10 cellular contexts compared by ENCODE assay signal in genomic region chr3:48696156-48696555, GRCh38. TPM values are rescaled to one million over a fixed set of nuclear protein-coding genes. Genes with fewer than 3 reads are reported as not detected.
DNase-seq lines count a peak whose midpoint lies in the region; ATAC-seq and TF ChIP-seq lines count a peak whose summit lies in the region.
"Had no signal": no experiment of that assay in that cellular context is flagged by ENCODE, and none has a peak within 500 bp of the region (broad histone marks: within the 10 kb centered on the region; RNA-seq: fewer than 3 reads in every experiment).

No MANE protein-coding gene starts in this region.

- TF ChIP-seq POLR2A in esophagus muscularis mucosa (IDR thresholded peaks at IDR 0.05; ENCODE audit: low read depth): no peak

- no peak overlapping the region for H3K27ac ChIP-seq in CD4-positive, CD25-positive, alpha-beta regulatory T cell (ENCODE audit: insufficient read depth, low read length, poor library complexity, severe bottlenecking)
- H3K27ac ChIP-seq in RWPE1 (peak overlapping the region; percentile 96), esophagus muscularis mucosa (replicated peaks in 1 of 4) (peak overlapping the region in 3 of 4 donors; percentile 79 to 87 (median 86)), parathyroid adenoma (peak overlapping the region; percentile 9)

- no peak for DNase-seq in CD4-positive, CD25-positive, alpha-beta regulatory T cell
- DNase-seq in RWPE1 (ENCODE audit: low spot score) (no peak), esophagus muscularis mucosa (ENCODE audit: extremely low spot score) (no peak), NCI-H526 treated with DMSO at 0.1 percent for 48 hours (lab: John Stamatoyannopoulos, UW) (no peak), SIG-M5 (lab: John Stamatoyannopoulos, UW) (no peak), COLO829 (ENCODE audit: low spot score) (no peak)
- no peak for DNase-seq in activated CD4-positive, alpha-beta T cell treated with anti-CD3 and anti-CD28 coated beads, Interleukin-2, amount 10 ng/mL, durations not matched to agents 24 days and 14 days
- DNase-seq: stimulated activated CD8-positive, alpha-beta memory T cell treated with anti-CD3 and anti-CD28 coated beads, Interleukin-4, amount 100 ng/mL, for 48 hours had no signal

- POLR2A ChIA-PET in RWPE1 (lab: Yijun Ruan, JAX; ENCODE audit: low non-redundant PET): no interaction called here

- TF ChIP-seq CTCF in RWPE1 (conservative IDR thresholded peaks at IDR 0.05; ENCODE audit: low read depth) (no peak), esophagus muscularis mucosa (IDR thresholded peaks at IDR 0.05) (no peak), parathyroid adenoma (IDR thresholded peaks at IDR 0.05) (no peak)

- peaks cover 0 to 2% (median 0%) of the 10 kb centered on the region in 7 donors for H3K9me3 Mint-ChIP-seq in CD4-positive, CD25-positive, alpha-beta regulatory T cell
- H3K9me3 Mint-ChIP-seq in activated CD4-positive, alpha-beta T cell treated with anti-CD3 and anti-CD28 coated beads, Interleukin-2, amount 10 ng/mL, durations not matched to agents 24 days and 14 days: no peaks in the 10 kb centered on the region

- H3K4me1 Mint-ChIP-seq in CD4-positive, CD25-positive, alpha-beta regulatory T cell: peaks cover 17 to 45% (median 20%) of the 10 kb centered on the region in 4 donors
- peaks cover 8% of the 10 kb centered on the region for H3K4me1 Mint-ChIP-seq in activated CD4-positive, alpha-beta T cell treated with anti-CD3 and anti-CD28 coated beads, Interleukin-2, amount 10 ng/mL, durations not matched to agents 24 days and 14 days

- no peaks in the 10 kb centered on the region for H3K27me3 ChIP-seq in CD4-positive, CD25-positive, alpha-beta regulatory T cell (ENCODE audit: control insufficient read depth, insufficient read depth, low read length)
- H3K27me3 ChIP-seq in esophagus muscularis mucosa (no peaks in the 10 kb centered on the region), parathyroid adenoma (ENCODE audit: control insufficient read depth, insufficient read depth, low read length) (no peaks in the 10 kb centered on the region)

- peaks cover 57% of the 10 kb centered on the region for H3K36me3 ChIP-seq in CD4-positive, CD25-positive, alpha-beta regulatory T cell (ENCODE audit: control insufficient read depth, insufficient read depth, low read length)
- H3K36me3 ChIP-seq in esophagus muscularis mucosa: peaks cover 24 to 71% (median 61%) of the 10 kb centered on the region in 4 donors
- H3K36me3 ChIP-seq in parathyroid adenoma (ENCODE audit: control insufficient read depth, insufficient read depth, low read length): no peaks in the 10 kb centered on the region

- no peak for ATAC-seq in CD4-positive, CD25-positive, alpha-beta regulatory T cell (ENCODE audit: low read depth in 2 of 2)

- H3K9ac ChIP-seq in parathyroid adenoma: no peak overlapping the region

- no peak overlapping the region for H2AFZ ChIP-seq in parathyroid adenoma

- no peaks in the 10 kb centered on the region for H3K9me3 ChIP-seq in CD4-positive, CD25-positive, alpha-beta regulatory T cell (ENCODE audit: control insufficient read depth in 2 of 2, low read length in 2 of 2)
- H3K9me3 ChIP-seq in esophagus muscularis mucosa: no peaks in the 10 kb centered on the region
- H3K9me3 ChIP-seq in parathyroid adenoma (ENCODE audit: control insufficient read depth, low read length): no peaks in the 10 kb centered on the region

- H3K4me3 Mint-ChIP-seq in CD4-positive, CD25-positive, alpha-beta regulatory T cell: peak overlapping the region in 1 of 4 donors; percentile 41
- no peak overlapping the region for H3K4me3 Mint-ChIP-seq in activated CD4-positive, alpha-beta T cell treated with anti-CD3 and anti-CD28 coated beads, Interleukin-2, amount 10 ng/mL, durations not matched to agents 24 days and 14 days

- WGBS in esophagus muscularis mucosa: 94% methylated on average over 5 of the region's 5 CpGs

- H3K36me3 Mint-ChIP-seq in CD4-positive, CD25-positive, alpha-beta regulatory T cell: peaks cover 21% of the 10 kb centered on the region
- peaks cover 42% of the 10 kb centered on the region for H3K36me3 Mint-ChIP-seq in activated CD4-positive, alpha-beta T cell treated with anti-CD3 and anti-CD28 coated beads, Interleukin-2, amount 10 ng/mL, durations not matched to agents 24 days and 14 days (ENCODE audit: low read depth)

- no peaks in the 10 kb centered on the region for H3K27me3 Mint-ChIP-seq in CD4-positive, CD25-positive, alpha-beta regulatory T cell
- H3K27me3 Mint-ChIP-seq in activated CD4-positive, alpha-beta T cell treated with anti-CD3 and anti-CD28 coated beads, Interleukin-2, amount 10 ng/mL, durations not matched to agents 24 days and 14 days: no peaks in the 10 kb centered on the region

- peaks cover 57% of the 10 kb centered on the region for H3K79me2 ChIP-seq in parathyroid adenoma

- H3K4me2 ChIP-seq in parathyroid adenoma (ENCODE audit: low read length): no peak overlapping the region

- H3K4me3 ChIP-seq in CD4-positive, CD25-positive, alpha-beta regulatory T cell (ENCODE audit: low read depth, low read length): no peak overlapping the region
- H3K4me3 ChIP-seq in esophagus muscularis mucosa (no peak overlapping the region), parathyroid adenoma (ENCODE audit: low read depth, low read length) (no peak overlapping the region)
- H3K4me3 ChIP-seq: lung had no signal

- peaks cover 8% of the 10 kb centered on the region for H3K4me1 ChIP-seq in CD4-positive, CD25-positive, alpha-beta regulatory T cell (ENCODE audit: control insufficient read depth, insufficient read depth, low read length, poor library complexity, severe bottlenecking)
- H3K4me1 ChIP-seq in esophagus muscularis mucosa (peaks cover 42 to 66% (median 49%) of the 10 kb centered on the region in 4 donors), parathyroid adenoma (peaks cover 13% of the 10 kb centered on the region)

- TF ChIP-seq EP300 in esophagus muscularis mucosa (IDR thresholded peaks at IDR 0.05): no peak

- CTCF ChIA-PET in RWPE1 (lab: Yijun Ruan, JAX): no interaction called here

- intact Hi-C loops in esophagus muscularis mucosa (cut with DNase I): no loop called here
- intact Hi-C loops in activated CD4-positive, alpha-beta T cell treated with anti-CD3 and anti-CD28 coated beads, Interleukin-2, amount 10 ng/mL, durations not matched to agents 24 days and 14 days (cut with micrococcal nuclease): no loop called here

- peak overlapping the region in 2 of 3 donors; percentile 67 to 83 for H3K27ac Mint-ChIP-seq in CD4-positive, CD25-positive, alpha-beta regulatory T cell
- H3K27ac Mint-ChIP-seq in activated CD4-positive, alpha-beta T cell treated with anti-CD3 and anti-CD28 coated beads, Interleukin-2, amount 10 ng/mL, durations not matched to agents 24 days and 14 days: no peak overlapping the region

RNA-seq across cellular contexts. Expression of gene NCKIPSD, which starts 10.4 kb away (rescaled TPM):
- 19.2 TPM for total RNA-seq in CD4-positive, CD25-positive, alpha-beta regulatory T cell
- polyA plus RNA-seq in CD4-positive, CD25-positive, alpha-beta regulatory T cell: 10 to 100 TPM in 2 of 4 donors, 1 to 10 TPM in 2; 6.4 to 11.6 (median 10.3) TPM
- total RNA-seq in esophagus muscularis mucosa: 10 to 100 TPM; 18.9 to 34.7 (median 29.1) TPM
- 53.1 and 54.1 TPM in 2 replicates for total RNA-seq in activated CD4-positive, alpha-beta T cell treated with anti-CD3 and anti-CD28 coated beads, Interleukin-2, amount 10 ng/mL, durations not matched to agents 24 days and 14 days

RNA-seq across cellular contexts. Expression of gene IP6K2, which starts 20.9 kb away (rescaled TPM):
- 107 TPM for total RNA-seq in CD4-positive, CD25-positive, alpha-beta regulatory T cell
- polyA plus RNA-seq in CD4-positive, CD25-positive, alpha-beta regulatory T cell: 10 to 100 TPM; 54.0 to 58.6 (median 55.8) TPM
- 10 to 100 TPM; 31.0 to 57.5 (median 41.2) TPM for total RNA-seq in esophagus muscularis mucosa
- 57.9 and 58.4 TPM in 2 replicates for total RNA-seq in activated CD4-positive, alpha-beta T cell treated with anti-CD3 and anti-CD28 coated beads, Interleukin-2, amount 10 ng/mL, durations not matched to agents 24 days and 14 days

RNA-seq across cellular contexts. Expression of gene CELSR3, which starts 33.5 kb away (rescaled TPM):
- 8.8 TPM for total RNA-seq in CD4-positive, CD25-positive, alpha-beta regulatory T cell
- polyA plus RNA-seq in CD4-positive, CD25-positive, alpha-beta regulatory T cell: under 1 TPM; 0.31 to 0.53 (median 0.37) TPM
- 1 to 10 TPM in 1 of 4 donors, under 1 TPM in 3; 0.33 to 1.3 (median 0.63) TPM for total RNA-seq in esophagus muscularis mucosa
- 14.5 and 15.2 TPM in 2 replicates for total RNA-seq in activated CD4-positive, alpha-beta T cell treated with anti-CD3 and anti-CD28 coated beads, Interleukin-2, amount 10 ng/mL, durations not matched to agents 24 days and 14 days
